27 cellular contexts compared by ENCODE assay signal in the genomic region with DNA sequence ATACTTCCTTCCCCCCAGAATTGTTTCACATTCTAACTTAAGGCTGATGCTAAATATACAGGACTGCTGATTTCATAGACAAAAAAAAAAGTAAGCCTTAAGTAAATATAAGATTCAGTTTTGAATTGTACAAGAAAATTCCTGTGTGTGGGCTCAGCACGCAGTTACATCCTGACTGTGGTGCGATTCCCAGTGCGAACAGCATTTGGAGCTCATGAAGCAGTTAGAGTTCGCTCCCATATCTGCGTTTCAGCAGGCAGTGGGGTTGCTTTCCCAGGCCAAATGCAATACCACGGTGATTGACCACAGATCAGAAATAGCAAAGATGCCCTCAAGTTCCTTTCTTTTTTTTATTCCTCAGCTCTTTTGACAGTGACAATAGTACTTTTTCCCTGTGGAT.
DNase-seq lines count a peak whose midpoint lies in the region; ATAC-seq and TF ChIP-seq lines count a peak whose summit lies in the region.
"Had no signal": no experiment of that assay in that cellular context is flagged by ENCODE, and none has a peak within 500 bp of the region (broad histone marks: within the 10 kb centered on the region; RNA-seq: fewer than 3 reads in every experiment).

No MANE protein-coding gene starts in this region.

- H3K4me3 Mint-ChIP-seq in endothelial cell (ENCODE audit: unreplicated experiment): no peak overlapping the region
- H3K4me3 Mint-ChIP-seq: activated naive CD8-positive, alpha-beta T cell treated with anti-CD3 and anti-CD28 coated beads, Interleukin-2, amount 50 U/mL, for 24 hours; activated T-cell treated with anti-CD3 and anti-CD28 coated beads, Interleukin-2, amount 50 U/mL, for 4 hours; CD8-positive, alpha-beta T cell; mesothelial cell of epicardium; naive B cell; stimulated activated naive CD8-positive, alpha-beta T cell treated with anti-CD3 and anti-CD28 coated beads, Interleukin-15, Interleukin-2, amounts not matched to agents 100 ng/mL and 50 ng/mL, for 24 hours had no signal

- no peaks in the 10 kb centered on the region for H3K36me3 ChIP-seq in BE2C
- H3K36me3 ChIP-seq in adipocyte (ENCODE audit: control insufficient read depth, insufficient read depth, low read length, severe bottlenecking): peaks cover 21% of the 10 kb centered on the region
- H3K36me3 ChIP-seq: breast epithelium, neutrophil, prostate gland had no signal

- H3K4me1 ChIP-seq in BE2C (peaks cover 33% of the 10 kb centered on the region), adipocyte (ENCODE audit: control insufficient read depth, insufficient read depth, low read length) (no peaks in the 10 kb centered on the region)
- H3K4me1 ChIP-seq: breast epithelium, prostate gland had no signal

- ATAC-seq in GM18909 (IDR thresholded peaks at IDR 0.05; ENCODE audit: poor library complexity, unreplicated experiment): no peak
- ATAC-seq: activated naive CD8-positive, alpha-beta T cell treated with anti-CD3 and anti-CD28 coated beads, Interleukin-2, amount 50 U/mL, for 24 hours; activated T-cell treated with anti-CD3 and anti-CD28 coated beads, Interleukin-2, amount 50 U/mL, for 4 hours; CD8-positive, alpha-beta T cell; K562 had no signal

- no peaks in the 10 kb centered on the region for H3K9me3 ChIP-seq in BE2C
- no peaks in the 10 kb centered on the region for H3K9me3 ChIP-seq in adipocyte (ENCODE audit: control insufficient read depth, low read length)
- H3K9me3 ChIP-seq: breast epithelium, neutrophil, prostate gland, SK-N-SH had no signal

- no peaks in the 10 kb centered on the region for H3K9me3 Mint-ChIP-seq in endothelial cell (ENCODE audit: unreplicated experiment)
- H3K9me3 Mint-ChIP-seq: activated naive CD8-positive, alpha-beta T cell treated with anti-CD3 and anti-CD28 coated beads, Interleukin-2, amount 50 U/mL, for 24 hours; activated T-cell treated with anti-CD3 and anti-CD28 coated beads, Interleukin-2, amount 50 U/mL, for 4 hours; CD8-positive, alpha-beta T cell; mesothelial cell of epicardium; stimulated activated naive CD8-positive, alpha-beta T cell treated with anti-CD3 and anti-CD28 coated beads, Interleukin-15, Interleukin-2, amounts not matched to agents 100 ng/mL and 50 ng/mL, for 24 hours had no signal

- no peaks in the 10 kb centered on the region for H3K36me3 Mint-ChIP-seq in endothelial cell (ENCODE audit: low read depth, unreplicated experiment)
- H3K36me3 Mint-ChIP-seq: CD8-positive, alpha-beta T cell; mesothelial cell of epicardium; naive B cell had no signal

- peaks cover 18% of the 10 kb centered on the region for H3K4me1 Mint-ChIP-seq in endothelial cell (ENCODE audit: unreplicated experiment)
- H3K4me1 Mint-ChIP-seq: activated naive CD8-positive, alpha-beta T cell treated with anti-CD3 and anti-CD28 coated beads, Interleukin-2, amount 50 U/mL, for 24 hours; mesothelial cell of epicardium; naive B cell had no signal

- DNase-seq in BE2C (peak; percentile 44), adipocyte (ENCODE audit: low read depth) (peak; percentile 86), endothelial cell (ENCODE audit: low spot score) (peak; percentile 19), myocyte (ENCODE audit: low read depth) (peak; percentile 34), NCI-H2227 (lab: John Stamatoyannopoulos, UW; ENCODE audit: unreplicated experiment) (no peak), LoVo (ENCODE audit: low spot score) (no peak), DMS79 treated with DMSO at 0.1 percent for 48 hours (lab: John Stamatoyannopoulos, UW) (no peak)
- DNase-seq: activated CD4-positive, CD25-positive, alpha-beta regulatory T cell; activated gamma-delta T cell treated with Interleukin-2 at 50 U/mL for 16 hours; activated naive CD8-positive, alpha-beta T cell treated with anti-CD3 and anti-CD28 coated beads, Interleukin-2, amount 50 U/mL, for 24 hours; activated T-cell treated with anti-CD3 and anti-CD28 coated beads, Interleukin-2, amount 50 U/mL, for 4 hours; CD8-positive, alpha-beta T cell; effector CD8-positive, alpha-beta T cell; naive B cell; NCI-H1105; NCI-H187 treated with DMSO at 0.1 percent for 48 hours; NCI-H2171 treated with DMSO at 0.1 percent for 48 hours; NCI-H510A treated with DMSO at 0.1 percent for 48 hours; NK-92 treated with Interleukin-12 subunit alpha and Interleukin-12 subunit beta, amount 100 ng/mL, for 24 hours; SK-N-SH had no signal

- H3K27me3 Mint-ChIP-seq in endothelial cell (ENCODE audit: unreplicated experiment): no peaks in the 10 kb centered on the region

- H3K9ac ChIP-seq in adipocyte (ENCODE audit: low read length): no peak overlapping the region
- H3K9ac ChIP-seq: SK-N-SH had no signal

- no peak overlapping the region for H3K27ac Mint-ChIP-seq in endothelial cell (ENCODE audit: unreplicated experiment)
- H3K27ac Mint-ChIP-seq: activated naive CD8-positive, alpha-beta T cell treated with anti-CD3 and anti-CD28 coated beads, Interleukin-2, amount 50 U/mL, for 24 hours; CD8-positive, alpha-beta T cell; mesothelial cell of epicardium; naive B cell; stimulated activated naive CD8-positive, alpha-beta T cell treated with anti-CD3 and anti-CD28 coated beads, Interleukin-15, Interleukin-2, amounts not matched to agents 100 ng/mL and 50 ng/mL, for 24 hours had no signal

- no peak for TF ChIP-seq CTCF in BE2C (IDR thresholded peaks at IDR 0.05; ENCODE audit: low read depth, low read length)
- no peak for TF ChIP-seq CTCF in endothelial cell (IDR thresholded peaks at IDR 0.05; ENCODE audit: unreplicated experiment)

- H3K4me3 ChIP-seq in BE2C (ENCODE audit: low read depth, low read length) (peak overlapping the region; percentile 36), adipocyte (ENCODE audit: low read length) (no peak overlapping the region)
- H3K4me3 ChIP-seq: breast epithelium, K562, prostate gland had no signal

- H3K27me3 ChIP-seq in BE2C (no peaks in the 10 kb centered on the region), adipocyte (replicated peaks; ENCODE audit: control insufficient read depth, insufficient read depth, low read length) (no peaks in the 10 kb centered on the region)
- H3K27me3 ChIP-seq: breast epithelium had no signal

Comparison
In these comparisons a context has a peak if more than half of its experiments do, and no peak if none do; other contexts are left out.
1. DNase-seq: peak in BE2C (single experiment), adipocyte (single experiment), endothelial cell (single experiment) and myocyte (single experiment); none in NCI-H2227 (single experiment), LoVo (single experiment) and DMS79 treated with DMSO at 0.1 percent for 48 hours (single experiment).